In the genomic region with DNA sequence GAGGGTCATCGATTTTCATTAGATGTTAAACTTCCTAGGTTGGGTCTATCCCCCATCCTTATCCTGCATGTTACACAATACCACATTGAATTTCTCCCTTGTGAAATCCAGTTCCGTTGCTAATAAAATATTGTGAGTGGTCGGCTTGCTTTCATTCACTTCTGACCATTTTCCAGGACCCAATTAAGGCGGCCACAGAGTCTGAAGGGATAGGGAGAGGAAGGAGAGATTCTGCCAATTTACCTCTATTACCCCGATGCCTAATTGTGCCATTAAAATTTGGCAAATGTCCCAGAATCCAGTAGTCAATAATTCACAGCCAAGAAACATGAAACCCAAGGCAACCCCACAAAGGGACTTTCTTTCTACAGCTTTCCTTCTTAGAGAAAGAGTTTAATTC, we compare ENCODE assay signal across 16 cellular contexts.
DNase-seq lines count a peak whose midpoint lies in the region; ATAC-seq and TF ChIP-seq lines count a peak whose summit lies in the region.
"Had no signal": no experiment of that assay in that cellular context is flagged by ENCODE, and none has a peak within 500 bp of the region (broad histone marks: within the 10 kb centered on the region; RNA-seq: fewer than 3 reads in every experiment).

No MANE protein-coding gene starts in this region.

- H3K4me3 Mint-ChIP-seq in glutamatergic neuron (ENCODE audit: unreplicated experiment): no peak overlapping the region
- H3K4me3 Mint-ChIP-seq: activated CD4-positive, alpha-beta memory T cell treated with anti-CD3 and anti-CD28 coated beads for 36 hours; mesothelial cell of epicardium had no signal

- H3K9me3 Mint-ChIP-seq in glutamatergic neuron (ENCODE audit: unreplicated experiment): peaks cover 2% of the 10 kb centered on the region
- H3K9me3 Mint-ChIP-seq: activated CD4-positive, alpha-beta memory T cell treated with anti-CD3 and anti-CD28 coated beads for 36 hours had no signal

- peak; percentile 36 for DNase-seq in Caki2 (ENCODE audit: low read depth)
- DNase-seq in M059J (ENCODE audit: low read depth): peak; percentile 2
- DNase-seq in NCI-H2196 treated with DMSO at 0.1 percent for 48 hours (lab: John Stamatoyannopoulos, UW; ENCODE audit: unreplicated experiment): peak; percentile 16
- no peak for DNase-seq in left colon
- DNase-seq in EL: no peak
- DNase-seq in glutamatergic neuron: no peak
- DNase-seq in posterior cingulate gyrus: no peak
- DNase-seq: activated CD4-positive, alpha-beta memory T cell treated with anti-CD3 and anti-CD28 coated beads for 36 hours; adrenal gland; colonic mucosa; NCI-H1694; stimulated activated naive CD4-positive, alpha-beta T cell treated with Interleukin-2 at 50 U/mL for 16 hours had no signal

- in situ Hi-C loops in Caki2 (cut with HindIII; ENCODE audit: low pct_unique_long_range_greater_than_20kb, low sequenced_read_pairs): no loop called here

- intact Hi-C loops in left colon (cut with DNase I, micrococcal nuclease) (no loop called here), posterior cingulate gyrus (cut with DNase I) (no loop called here)

- no peak overlapping the region for H3K27ac Mint-ChIP-seq in glutamatergic neuron (ENCODE audit: unreplicated experiment)
- H3K27ac Mint-ChIP-seq: activated CD4-positive, alpha-beta memory T cell treated with anti-CD3 and anti-CD28 coated beads for 36 hours; mesothelial cell of epicardium had no signal

- H3K27me3 Mint-ChIP-seq in glutamatergic neuron (ENCODE audit: unreplicated experiment): no peaks in the 10 kb centered on the region

- ATAC-seq in left colon (peak; percentile 76), GM21526 (IDR thresholded peaks at IDR 0.05; ENCODE audit: low FRiP score, unreplicated experiment) (no peak)
- ATAC-seq: gastroesophageal sphincter, PC-3 had no signal

- H3K4me1 Mint-ChIP-seq in glutamatergic neuron (ENCODE audit: low read depth, unreplicated experiment): no peaks in the 10 kb centered on the region
- H3K4me1 Mint-ChIP-seq: mesothelial cell of epicardium had no signal

- no peak for TF ChIP-seq CTCF in glutamatergic neuron (IDR thresholded peaks at IDR 0.05; ENCODE audit: partially characterized antibody, unreplicated experiment)

- H3K36me3 Mint-ChIP-seq in glutamatergic neuron (ENCODE audit: unreplicated experiment): peaks cover under 1% of the 10 kb centered on the region
- H3K36me3 Mint-ChIP-seq: activated CD4-positive, alpha-beta memory T cell treated with anti-CD3 and anti-CD28 coated beads for 36 hours; mesothelial cell of epicardium had no signal

Comparison
In these comparisons a context has a peak if more than half of its experiments do, and no peak if none do; other contexts are left out.
1. DNase-seq: peak in Caki2 (single experiment), M059J (single experiment) and NCI-H2196 treated with DMSO at 0.1 percent for 48 hours (single experiment); none in left colon (0 of 2), EL (single experiment), glutamatergic neuron (single experiment) and posterior cingulate gyrus (0 of 10).